Comparison of ENCODE assay signal across 14 cellular contexts in genomic region chr1:179305450-179305849, GRCh38.
"Had no signal": no experiment of that assay in that cellular context is flagged by ENCODE, and none has a peak within 500 bp of the region (broad histone marks: within the 10 kb centered on the region; RNA-seq: fewer than 3 reads in every experiment).

No MANE protein-coding gene starts in this region.

- H3K9me3 ChIP-seq: ovary, sigmoid colon, stomach, testis, upper lobe of right lung had no signal

- H3K27me3 ChIP-seq: neural progenitor cell, ovary, sigmoid colon, stomach, testis, upper lobe of right lung had no signal

- ATAC-seq: upper lobe of right lung, WTC11 had no signal

- H3K27me3 Mint-ChIP-seq: activated CD4-positive, alpha-beta T cell treated with anti-CD3 and anti-CD28 coated beads, Interleukin-2, amount 10 ng/mL, durations not matched to agents 7 days and 5 days had no signal

- H3K36me3 Mint-ChIP-seq: WTC11 had no signal

- H3K27ac Mint-ChIP-seq: activated CD4-positive, alpha-beta T cell treated with anti-CD3 and anti-CD28 coated beads, Interleukin-2, amount 10 ng/mL, durations not matched to agents 7 days and 5 days; activated T-helper 1 cell treated with anti-CD3 and anti-CD28 coated beads, Interleukin-12 subunit alpha, Interleukin-12 subunit beta, Interleukin-2, Interleukin-4 antibody, amounts not matched to agents 30 ng/mL and 10 ng/mL and 1 ng/mL, durations not matched to agents 14 hours and 24 hours and 36 hours; neural progenitor cell; WTC11 had no signal

- H3K4me3 Mint-ChIP-seq: activated CD4-positive, alpha-beta T cell treated with anti-CD3 and anti-CD28 coated beads, Interleukin-2, amount 10 ng/mL, durations not matched to agents 7 days and 5 days; activated T-helper 1 cell treated with anti-CD3 and anti-CD28 coated beads, Interleukin-12 subunit alpha, Interleukin-12 subunit beta, Interleukin-2, Interleukin-4 antibody, amounts not matched to agents 30 ng/mL and 10 ng/mL and 1 ng/mL, durations not matched to agents 14 hours and 24 hours and 36 hours; neural progenitor cell; WTC11 had no signal

- H3K4me3 ChIP-seq: neural progenitor cell, ovary, sigmoid colon, stomach, testis, upper lobe of right lung had no signal

- H3K4me1 ChIP-seq: neural progenitor cell, sigmoid colon, upper lobe of right lung had no signal

- H3K4me1 Mint-ChIP-seq: WTC11 had no signal

- DNase-seq: activated CD4-positive, alpha-beta T cell treated with anti-CD3 and anti-CD28 coated beads, Interleukin-2, amount 10 ng/mL, durations not matched to agents 7 days and 5 days; activated naive CD4-positive, alpha-beta T cell; cortex of kidney; effector memory CD4-positive, alpha-beta T cell; foreskin melanocyte; ovary; sigmoid colon; stimulated activated CD4-positive, alpha-beta T cell treated with anti-CD3 and anti-CD28 coated beads, Interleukin-1b, Interleukin-23, amount 100 ng/mL, for 48 hours; stomach; testis; upper lobe of right lung had no signal

- H3K36me3 ChIP-seq: ovary had no signal

- H3K9me3 Mint-ChIP-seq: activated CD4-positive, alpha-beta T cell treated with anti-CD3 and anti-CD28 coated beads, Interleukin-2, amount 10 ng/mL, durations not matched to agents 7 days and 5 days; activated T-helper 1 cell treated with anti-CD3 and anti-CD28 coated beads, Interleukin-12 subunit alpha, Interleukin-12 subunit beta, Interleukin-2, Interleukin-4 antibody, amounts not matched to agents 30 ng/mL and 10 ng/mL and 1 ng/mL, durations not matched to agents 14 hours and 24 hours and 36 hours; WTC11 had no signal
